In the genomic region with DNA sequence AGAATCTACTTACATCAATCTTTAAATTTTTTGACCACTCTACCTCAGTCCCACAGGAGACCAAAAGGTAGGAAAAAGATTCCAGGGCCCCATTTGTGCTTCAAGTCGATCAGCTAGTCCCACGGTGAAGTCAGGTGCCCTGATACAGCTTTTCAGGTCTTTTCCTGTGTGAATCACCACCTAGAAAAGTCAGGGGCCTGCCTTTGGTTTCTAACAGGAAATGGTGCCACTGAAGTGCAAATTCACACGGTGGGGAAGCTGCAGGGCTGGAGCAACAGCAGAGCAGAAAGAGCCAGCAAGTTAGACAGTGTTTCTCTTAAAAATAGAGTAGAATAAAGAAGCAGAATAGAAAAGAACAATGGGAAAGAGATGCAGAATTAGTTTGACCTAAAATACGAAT, we compare ENCODE assay signal across 8 cellular contexts.
DNase-seq lines count a peak whose midpoint lies in the region; ATAC-seq and TF ChIP-seq lines count a peak whose summit lies in the region.

No MANE protein-coding gene starts in this region.

- TF ChIP-seq POLR2A in GM19099 (IDR thresholded peaks at IDR 0.05; ENCODE audit: extremely low read depth, insufficient read length, low read depth), result peak; percentile 36

- intact Hi-C loops in ascending aorta (cut with DNase I), result no loop called here

- no peak for TF ChIP-seq CTCF in ascending aorta (IDR thresholded peaks at IDR 0.05)

- peak; percentile 86 for ATAC-seq in HG03135 (IDR thresholded peaks at IDR 0.05; ENCODE audit: unreplicated experiment)

- H3K27ac ChIP-seq in ascending aorta, result no peak overlapping the region

- H3K4me3 ChIP-seq in ascending aorta, result no peak overlapping the region

- H3K36me3 ChIP-seq in ascending aorta, result peaks cover 0 to 3% of the 10 kb centered on the region in 2 donors

- no peaks in the 10 kb centered on the region for H3K9me3 ChIP-seq in ascending aorta

- peaks cover 0 to 7% of the 10 kb centered on the region in 2 donors for H3K4me1 ChIP-seq in ascending aorta

- no peaks in the 10 kb centered on the region for H3K27me3 ChIP-seq in ascending aorta

- peak; percentile 53 for DNase-seq in activated CD4-positive, CD25-positive, alpha-beta regulatory T cell treated with anti-CD3 and anti-CD28 coated beads, Interleukin-2, amount 50 U/mL, for 72 hours
- peak; percentile 35 for DNase-seq in effector CD8-positive, alpha-beta T cell (lab: John Stamatoyannopoulos, UW)
- peak; percentile 33 to 41 for DNase-seq in stimulated activated CD4-positive, alpha-beta T cell treated with anti-CD3 and anti-CD28 coated beads, Interleukin-4, amount 100 ng/mL, for 48 hours (ENCODE audit: low read depth in 2 of 2)
- DNase-seq in ascending aorta (ENCODE audit: low spot score in 2 of 2) (no peak), NCI-H524 treated with DMSO at 0.1 percent for 48 hours (lab: John Stamatoyannopoulos, UW) (no peak), cerebellum (ENCODE audit: low spot score) (no peak)

Comparison
In these comparisons a context has a peak if more than half of its experiments do, and no peak if none do; other contexts are left out.
1. DNase-seq: peak in activated CD4-positive, CD25-positive, alpha-beta regulatory T cell treated with anti-CD3 and anti-CD28 coated beads, Interleukin-2, amount 50 U/mL, for 72 hours (single experiment), effector CD8-positive, alpha-beta T cell (single experiment) and stimulated activated CD4-positive, alpha-beta T cell treated with anti-CD3 and anti-CD28 coated beads, Interleukin-4, amount 100 ng/mL, for 48 hours (2 of 2); none in ascending aorta (0 of 2), NCI-H524 treated with DMSO at 0.1 percent for 48 hours (single experiment) and cerebellum (single experiment).